Comparison of ENCODE assay signal across 8 cellular contexts in genomic region chr16:22206013-22206846, GRCh38. TPM values are rescaled to one million over a fixed set of nuclear protein-coding genes. Genes with fewer than 3 reads are reported as not detected.
DNase-seq lines count a peak whose midpoint lies in the region; ATAC-seq and TF ChIP-seq lines count a peak whose summit lies in the region.

TSS of gene EEF2K (plus strand) at chr16:22206278. CDS start at chr16:22225730, 19,452 bp downstream.

- H3K4me3 Mint-ChIP-seq in nephron progenitor cell = peak within 1 kb of the TSS; percentile 95

- peaks cover 15% of the 10 kb centered on the region for H3K4me1 Mint-ChIP-seq in nephron progenitor cell

- H3K27ac ChIP-seq in Karpas-422 (ENCODE audit: low read length) = peak within 1 kb of the TSS; percentile 81
- peak within 1 kb of the TSS; percentile 80 to 96 (median 92) for H3K27ac ChIP-seq in stomach

- TF ChIP-seq CTCF in fibroblast of pulmonary artery (IDR thresholded peaks at IDR 0.05; ENCODE audit: low read length, missing control alignments) = peak; percentile 55
- peak; percentile 71 for TF ChIP-seq CTCF in nephron progenitor cell (IDR thresholded peaks at IDR 0.05)
- TF ChIP-seq CTCF in stomach (IDR thresholded peaks at IDR 0.05) = peak in 6 of 7 experiments; percentile 38 to 92 (median 86)

- H3K4me1 ChIP-seq in Karpas-422 (ENCODE audit: low read length) = peaks cover 43% of the 10 kb centered on the region
- peaks cover 30 to 53% (median 45%) of the 10 kb centered on the region in 4 donors for H3K4me1 ChIP-seq in stomach

- peaks cover 50% of the 10 kb centered on the region for H3K79me2 ChIP-seq in Karpas-422 (ENCODE audit: low read length)

- peaks cover 7% of the 10 kb centered on the region for H3K36me3 ChIP-seq in Karpas-422 (ENCODE audit: insufficient read depth, low read length)
- no peaks in the 10 kb centered on the region for H3K36me3 ChIP-seq in stomach

- peak within 1 kb of the TSS; percentile 83 for H3K4me2 ChIP-seq in Karpas-422 (ENCODE audit: low read depth, low read length, poor library complexity, severe bottlenecking)

- peaks cover 5% of the 10 kb centered on the region; the same call in 1 of the 2 replicates for H4K20me1 ChIP-seq in Karpas-422 (ENCODE audit: insufficient read depth, low read depth, low read length)

- peak; percentile 72 for ATAC-seq in GM21825 (IDR thresholded peaks at IDR 0.05; ENCODE audit: unreplicated experiment)

- 0% methylated on average over 25 to 73 of the region's 74 CpGs for WGBS in stomach, 5 donors

- H3K9ac ChIP-seq in Karpas-422 (ENCODE audit: low read length) = peak within 1 kb of the TSS; percentile 85

- no peaks in the 10 kb centered on the region for H3K9me2 ChIP-seq in Karpas-422 (replicated peaks; ENCODE audit: insufficient read depth, low read length)

- no peak for TF ChIP-seq EP300 in stomach (IDR thresholded peaks at IDR 0.05)

- H3K27me3 ChIP-seq in Karpas-422 (ENCODE audit: low read length) (no peaks in the 10 kb centered on the region), stomach (no peaks in the 10 kb centered on the region)

- H2AFZ ChIP-seq in Karpas-422 (ENCODE audit: low read length) = peak within 1 kb of the TSS; percentile 89

- H3K9me3 ChIP-seq in Karpas-422 (ENCODE audit: low read length) (peaks cover 5% of the 10 kb centered on the region; the same call in 1 of the 2 replicates), stomach (no peaks in the 10 kb centered on the region)

- H3K4me3 ChIP-seq in Karpas-422 (ENCODE audit: low read length) = peak within 1 kb of the TSS; percentile 80
- H3K4me3 ChIP-seq in fibroblast of pulmonary artery (replicated peaks; ENCODE audit: low read depth, low read length) = peak within 1 kb of the TSS; percentile 85
- H3K4me3 ChIP-seq in stomach = peak within 1 kb of the TSS; percentile 84 to 99 (median 92)

- DNase-seq in EH (ENCODE audit: low read depth) (peak; percentile 94), Karpas-422 (peak; percentile 95), RPMI8226 (peak; percentile 98), fibroblast of pulmonary artery (ENCODE audit: low read depth) (peak; percentile 97), nephron progenitor cell (peak; percentile 87), stomach (peak; percentile 95)
- DNase-seq in activated T-helper 9 cell treated with anti-CD3 and anti-CD28 coated beads, Interleukin-2, amount 50 U/mL, for 16 hours (ENCODE audit: low read depth) = peak; percentile 81

- peaks cover 9% of the 10 kb centered on the region for H3K9me3 Mint-ChIP-seq in nephron progenitor cell

- peaks cover 9% of the 10 kb centered on the region for H3K27me3 Mint-ChIP-seq in nephron progenitor cell (ENCODE audit: low read depth, poor library complexity)

- TF ChIP-seq POLR2A in stomach (IDR thresholded peaks at IDR 0.05) = no peak

- H3K27ac Mint-ChIP-seq in nephron progenitor cell = peak within 1 kb of the TSS; percentile 34

- H3K36me3 Mint-ChIP-seq in nephron progenitor cell (ENCODE audit: low read depth) = peaks cover 20% of the 10 kb centered on the region

- intact Hi-C loops in stomach (cut with DNase I; ENCODE audit: low total_unique reads) = no loop called here

RNA-seq across cellular contexts. Expression of gene EEF2K, which starts in this region (rescaled TPM):
- total RNA-seq in Karpas-422 (2014; rRNA removed; shearing (Covaris generic); ENCODE audit: low replicate concordance) = 12.1 and 16.0 TPM in 2 replicates
- total RNA-seq in stomach = 100 to 1,000 TPM in 2 of 5 donors, 10 to 100 TPM in 3; 21.0 to 170 (median 40.2) TPM
- 1 to 10 TPM; 3.4 to 5.9 (median 3.7) TPM for polyA plus RNA-seq in stomach

Comparison
In these comparisons a context has a peak if more than half of its experiments do, and no peak if none do; other contexts are left out.
1. Peak in every context shown above with its lines: DNase-seq, ATAC-seq, H3K4me3 ChIP-seq and H3K27ac ChIP-seq.